Comparison of ENCODE assay signal across 8 cellular contexts in the genomic region with DNA sequence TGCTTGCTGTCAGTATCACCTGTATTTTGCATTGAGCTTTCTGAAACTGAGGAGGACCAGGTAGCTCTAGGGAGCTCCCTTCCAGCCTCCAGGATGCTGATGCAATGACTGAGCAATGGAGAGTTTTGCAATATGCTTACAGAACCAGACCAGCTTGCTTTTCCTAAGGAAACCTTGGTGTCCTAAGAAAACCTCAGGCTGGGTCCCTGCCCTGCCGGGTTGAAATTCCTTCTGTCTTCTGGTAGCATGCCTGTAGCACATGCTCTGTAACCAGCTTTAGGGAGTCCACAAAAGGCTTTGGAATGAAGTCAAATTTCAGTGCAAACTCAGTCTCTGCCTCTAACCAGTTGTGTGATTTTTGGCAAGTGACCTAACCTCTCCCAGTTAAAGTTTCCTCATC.
A peak's percentile ranks its signal among the peaks of the same experiment; 100 is the strongest.
DNase-seq lines count a peak whose midpoint lies in the region; FAIRE-seq and TF ChIP-seq lines count a peak whose summit lies in the region.

No MANE protein-coding gene starts in this region.

- no peak overlapping the region for H3K4me3 ChIP-seq in fibroblast of mammary gland (ENCODE audit: control insufficient read depth, low read depth, low read length)

- DNase-seq in ELR (ENCODE audit: low read depth) (peak; percentile 92), RCC 7860 (ENCODE audit: low spot score) (peak; percentile 40), fibroblast of mammary gland (ENCODE audit: low read depth) (peak; percentile 99), renal cortical epithelial cell (ENCODE audit: low read depth) (peak; percentile 99), NCI-H1436 treated with DMSO at 0.1 percent for 48 hours (lab: John Stamatoyannopoulos, UW) (no peak), NCI-H82 treated with DMSO at 0.1 percent for 48 hours (lab: John Stamatoyannopoulos, UW; ENCODE audit: unreplicated experiment) (no peak), NCI-H187 (lab: John Stamatoyannopoulos, UW) (no peak)
- no peak for DNase-seq in activated CD8-positive, alpha-beta memory T cell treated with anti-CD3 and anti-CD28 coated beads, Interleukin-2, amount 50 U/mL, for 48 hours

- TF ChIP-seq CTCF in fibroblast of mammary gland (conservative IDR thresholded peaks at IDR 0.05; ENCODE audit: control insufficient read depth, insufficient read depth, low read depth, low read length) = no peak

- no peak for FAIRE-seq in RCC 7860 (lab: Jason Lieb, UNC)

Comparison
In these comparisons a context has a peak if more than half of its experiments do, and no peak if none do; other contexts are left out.
1. DNase-seq: peak in ELR (single experiment), RCC 7860 (single experiment), fibroblast of mammary gland (single experiment) and renal cortical epithelial cell (single experiment); none in activated CD8-positive, alpha-beta memory T cell treated with anti-CD3 and anti-CD28 coated beads, Interleukin-2, amount 50 U/mL, for 48 hours (single experiment), NCI-H1436 treated with DMSO at 0.1 percent for 48 hours (single experiment), NCI-H82 treated with DMSO at 0.1 percent for 48 hours (single experiment) and NCI-H187 (0 of 2).